In genomic region chr3:97409612-97410011, GRCh38 we compare ENCODE assay signal across 24 cellular contexts.
"Had no signal": no experiment of that assay in that cellular context is flagged by ENCODE, and none has a peak within 500 bp of the region (broad histone marks: within the 10 kb centered on the region; RNA-seq: fewer than 3 reads in every experiment).

No MANE protein-coding gene starts in this region.

- H3K27ac Mint-ChIP-seq: mesothelial cell of epicardium; naive B cell; naive thymus-derived CD8-positive, alpha-beta T cell had no signal

- H3K36me3 Mint-ChIP-seq: mesothelial cell of epicardium; naive B cell; naive thymus-derived CD8-positive, alpha-beta T cell had no signal

- H3K9me3 Mint-ChIP-seq: mesothelial cell of epicardium; naive B cell; naive thymus-derived CD8-positive, alpha-beta T cell had no signal

- H3K9me3 ChIP-seq: esophagus muscularis mucosa, gastrocnemius medialis, heart right ventricle, left lung, lower lobe of right lung, mucosa of descending colon had no signal

- ATAC-seq: foreskin keratinocyte; gastrocnemius medialis; heart right ventricle; left cardiac atrium; left lung; left ventricle myocardium superior; lower lobe of right lung; mucosa of descending colon; naive thymus-derived CD8-positive, alpha-beta T cell had no signal

- DNase-seq: dermis blood vessel endothelial cell; dorsolateral prefrontal cortex; effector CD4-positive, alpha-beta T cell; effector memory CD4-positive, alpha-beta T cell; foreskin keratinocyte; gastrocnemius medialis; glutamatergic neuron; head of caudate nucleus; heart right ventricle; hippocampal formation; islet precursor cell; left cardiac atrium; left lung; left ventricle myocardium superior; lower lobe of right lung; mesenchymal stem cell; mucosa of descending colon; naive B cell; naive thymus-derived CD8-positive, alpha-beta T cell had no signal

- H3K36me3 ChIP-seq: esophagus muscularis mucosa, gastrocnemius medialis, heart right ventricle, left lung, lower lobe of right lung had no signal

- H3K27me3 ChIP-seq: dorsolateral prefrontal cortex, esophagus muscularis mucosa, foreskin keratinocyte, gastrocnemius medialis, heart right ventricle, left lung had no signal

- H3K4me1 ChIP-seq: esophagus muscularis mucosa, foreskin keratinocyte, gastrocnemius medialis, heart right ventricle, left lung, lower lobe of right lung had no signal

- H3K4me3 ChIP-seq: coronary artery, dorsolateral prefrontal cortex, esophagus muscularis mucosa, gastrocnemius medialis, heart right ventricle, left lung, lower lobe of right lung, mucosa of descending colon had no signal

- FAIRE-seq: colon, endothelial cell of umbilical vein had no signal

- H3K27ac ChIP-seq: coronary artery, dorsolateral prefrontal cortex, esophagus muscularis mucosa, foreskin keratinocyte, gastrocnemius medialis, heart right ventricle, left lung, lower lobe of right lung had no signal
